In genomic region chr17:57956311-57957119, GRCh38 we compare ENCODE assay signal across 8 cellular contexts. TPM values are rescaled to one million over a fixed set of nuclear protein-coding genes. Genes with fewer than 3 reads are reported as not detected.
DNase-seq lines count a peak whose midpoint lies in the region; ATAC-seq and TF ChIP-seq lines count a peak whose summit lies in the region.

No MANE protein-coding gene starts in this region.

- H3K4me1 ChIP-seq in Panc1 (ENCODE audit: control insufficient read depth, insufficient read depth, low read length) (peaks cover 60% of the 10 kb centered on the region), skeletal muscle tissue (ENCODE audit: control insufficient read depth in 3 of 3, insufficient read depth in 3 of 3, low read length in 3 of 3) (peaks cover 41 to 45% (median 44%) of the 10 kb centered on the region in 3 donors)

- H3K27me3 ChIP-seq in Panc1 (ENCODE audit: control insufficient read depth, insufficient read depth, low read length) (no peaks in the 10 kb centered on the region), skeletal muscle tissue (ENCODE audit: control insufficient read depth in 3 of 3, insufficient read depth in 3 of 3, low read length in 3 of 3) (no peaks in the 10 kb centered on the region)

- POLR2A ChIA-PET in Panc1 (lab: Charles Lee) = interaction anchor here (0.5 kb wide), 1 partner anchor 102 kb away, joined by 12 read pairs; no protein-coding TSS in a partner anchor

- H3K9me3 ChIP-seq in Panc1 (ENCODE audit: control insufficient read depth, insufficient read depth, low read depth, low read length) (no peaks in the 10 kb centered on the region), skeletal muscle tissue (ENCODE audit: control insufficient read depth in 3 of 3, low read length in 3 of 3) (no peaks in the 10 kb centered on the region)

- H3K4me3 ChIP-seq in Panc1 (ENCODE audit: low read depth in 2 of 2, low read length in 2 of 2) = no peak overlapping the region; a peak in 3 of 4 replicates
- H3K4me3 ChIP-seq in skeletal muscle tissue (ENCODE audit: low read length in 3 of 3) = peak overlapping the region in 2 of 3 donors; percentile 79 to 86

- TF ChIP-seq CTCF in Panc1 (IDR thresholded peaks at IDR 0.05) (no peak), brain (conservative IDR thresholded peaks at IDR 0.05) (no peak)

- intact Hi-C loops in Panc1 (cut with micrococcal nuclease; ENCODE audit: unreplicated experiment) = no loop called here

- CTCF ChIA-PET in Panc1 (lab: Charles Lee) = interaction anchor here (1.0 to 1.2 kb wide), 2 partner anchors 34 to 98 kb away, joined by 3 to 4 read pairs; no protein-coding TSS in a partner anchor

- peak overlapping the region; percentile 82 to 93 (median 84) for H3K4me3 Mint-ChIP-seq in brain

- peak overlapping the region in 4 of 5 experiments; percentile 64 to 97 (median 91) for H3K27ac Mint-ChIP-seq in brain

- peak; percentile 54 for ATAC-seq in HG02763 (IDR thresholded peaks at IDR 0.05; ENCODE audit: unreplicated experiment)
- ATAC-seq in Panc1 = no peak

- H3K9me3 Mint-ChIP-seq in brain = peaks cover 0 to 2% (median 0%) of the 10 kb centered on the region in 5 experiments

- H3K27ac ChIP-seq in Panc1 (ENCODE audit: low read length) (peak overlapping the region; percentile 85), skeletal muscle tissue (ENCODE audit: low read depth, low read length) (no peak overlapping the region)

- H3K9ac ChIP-seq in skeletal muscle tissue (ENCODE audit: low read depth in 1 of 3, low read length in 3 of 3) = peak overlapping the region; percentile 36 to 89 (median 80)

- in situ Hi-C loops in Panc1 (cut with HindIII; ENCODE audit: low pct_unique_long_range_greater_than_20kb, low sequenced_read_pairs) = no loop called here

- DNase-seq in NCI-H1417 (lab: John Stamatoyannopoulos, UW) (peak in 2 of 3 experiments; percentile 41 to 72), NCI-H1417 treated with DMSO at 0.1 percent for 48 hours (lab: John Stamatoyannopoulos, UW) (no peak), Panc1 (ENCODE audit: low read depth, low spot score) (no peak), NCI-H1694 treated with DMSO at 0.1 percent for 48 hours (lab: John Stamatoyannopoulos, UW) (no peak), NCI-H2081 treated with DMSO at 0.1 percent for 48 hours (lab: John Stamatoyannopoulos, UW) (no peak)

- peaks cover 51% of the 10 kb centered on the region for H3K4me1 Mint-ChIP-seq in brain

- BruUV-seq in Panc1 (replicated peaks; lab: Mats Ljungman, UMichigan) = no TSS peak

- peaks cover 12% of the 10 kb centered on the region for H3K27me3 Mint-ChIP-seq in brain

- H3K36me3 ChIP-seq in Panc1 (ENCODE audit: control insufficient read depth, insufficient read depth, low read length) (no peaks in the 10 kb centered on the region; the same call in 1 of the 2 replicates), skeletal muscle tissue (ENCODE audit: control insufficient read depth in 3 of 3, insufficient read depth in 3 of 3, low read length in 3 of 3) (peaks cover 0 to 2% (median 0%) of the 10 kb centered on the region in 3 donors)

- H3K36me3 Mint-ChIP-seq in brain = no peaks in the 10 kb centered on the region

RNA-seq across cellular contexts. Expression of gene CUEDC1, which starts 1.3 kb away (rescaled TPM):
- total RNA-seq in Panc1 (2021; ENCODE audit: unreplicated experiment) (103 TPM), skeletal muscle tissue (10.4 TPM)
- polyA plus RNA-seq in Panc1 (2012; ENCODE audit: insufficient read length) = 107 TPM
- polyA plus RNA-seq in brain (ENCODE audit: insufficient read depth, low read depth, low replicate concordance) = 97.8 TPM

RNA-seq across cellular contexts. Expression of gene VEZF1, which starts 31.5 kb away (rescaled TPM):
- total RNA-seq in Panc1 (2021; ENCODE audit: unreplicated experiment) = 73.5 TPM
- 50.1 TPM for polyA plus RNA-seq in Panc1 (2012; ENCODE audit: insufficient read length)
- polyA plus RNA-seq in brain (ENCODE audit: insufficient read depth, low read depth, low replicate concordance) = 72.5 TPM
- 30.3 TPM for total RNA-seq in skeletal muscle tissue

RNA-seq across cellular contexts. Expression of gene SRSF1, which starts 50.5 kb away (rescaled TPM):
- 362 TPM for total RNA-seq in Panc1 (2021; ENCODE audit: unreplicated experiment)
- 307 TPM for polyA plus RNA-seq in Panc1 (2012; ENCODE audit: insufficient read length)
- polyA plus RNA-seq in brain (ENCODE audit: insufficient read depth, low read depth, low replicate concordance) = 124 TPM
- total RNA-seq in skeletal muscle tissue = 224 TPM

Comparison
In these comparisons a context has a peak if more than half of its experiments do, and no peak if none do; other contexts are left out.
1. DNase-seq: peak in NCI-H1417 (2 of 3); none in NCI-H1417 treated with DMSO at 0.1 percent for 48 hours (single experiment), Panc1 (single experiment), NCI-H1694 treated with DMSO at 0.1 percent for 48 hours (single experiment) and NCI-H2081 treated with DMSO at 0.1 percent for 48 hours (single experiment).
2. H3K4me3 ChIP-seq: peak in skeletal muscle tissue (2 of 3); none in Panc1 (0 of 2).